ENCODE assay signal across 41 cellular contexts in the genomic region with DNA sequence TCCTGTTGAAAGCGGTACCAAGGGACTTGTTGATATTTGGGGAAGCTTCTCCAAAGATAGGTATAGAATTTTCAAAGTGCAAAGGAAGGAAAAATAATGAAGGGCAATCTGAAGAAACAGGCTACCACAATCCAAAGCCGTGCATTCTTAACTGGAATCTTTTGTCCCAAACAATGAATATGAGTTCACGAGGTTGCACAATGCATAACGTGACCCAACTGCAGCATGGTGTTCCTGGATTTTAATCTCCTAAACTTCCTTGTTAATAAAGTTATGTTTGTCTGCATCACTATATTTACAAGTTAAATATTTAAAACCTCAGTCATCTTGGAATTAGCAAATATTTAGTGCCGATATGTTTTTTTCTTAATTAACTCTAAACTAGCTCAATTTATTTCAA.
"Had no signal": no experiment of that assay in that cellular context is flagged by ENCODE, and none has a peak within 500 bp of the region (broad histone marks: within the 10 kb centered on the region; RNA-seq: fewer than 3 reads in every experiment).

No MANE protein-coding gene starts in this region.

- H3K27ac Mint-ChIP-seq: activated CD4-positive, alpha-beta memory T cell treated with anti-CD3 and anti-CD28 coated beads, Interleukin-2, amount 10 ng/mL, durations not matched to agents 7 days and 5 days; activated CD4-positive, alpha-beta T cell treated with anti-CD3 and anti-CD28 coated beads for 36 hours; activated CD4-positive, alpha-beta T cell treated with anti-CD3 and anti-CD28 coated beads, Interleukin-2, amount 10 ng/mL, durations not matched to agents 7 days and 5 days; activated CD8-positive, alpha-beta memory T cell treated with anti-CD3 and anti-CD28 coated beads, Interleukin-2, amount 10 ng/mL, durations not matched to agents 7 days and 5 days; activated CD8-positive, alpha-beta T cell treated with anti-CD3 and anti-CD28 coated beads, Interleukin-2, amount 10 ng/mL, durations not matched to agents 7 days and 5 days; activated naive CD4-positive, alpha-beta T cell treated with anti-CD3 and anti-CD28 coated beads for 36 hours; activated naive CD4-positive, alpha-beta T cell treated with anti-CD3 and anti-CD28 coated beads, Interleukin-2, amount 50 U/mL, for 72 hours; activated naive CD8-positive, alpha-beta T cell treated with anti-CD3 and anti-CD28 coated beads for 36 hours; activated T-cell treated with anti-CD3 and anti-CD28 coated beads, Interleukin-2, amount 50 U/mL, for 72 hours; activated T-helper 1 cell treated with anti-CD3 and anti-CD28 coated beads, Interleukin-12 subunit alpha, Interleukin-12 subunit beta, Interleukin-2, Interleukin-4 antibody, amounts not matched to agents 30 ng/mL and 10 ng/mL and 1 ng/mL, durations not matched to agents 14 hours and 24 hours and 36 hours; activated T-helper 17 cell treated with anti-CD3 and anti-CD28 coated beads, Interleukin-2, amount 50 U/mL, for 72 hours; brain; T-helper 1 cell treated with Interleukin-12 subunit alpha and Interleukin-12 subunit beta and Interleukin-4 antibody, amounts not matched to agents 30 μg/mL and 1 μg/mL, for 36 hours; T-helper 2 cell treated with Interferon-gamma antibody and Interleukin-4, amounts not matched to agents 5 μg/mL and 100 μg/mL, for 36 hours had no signal

- H3K4me3 ChIP-seq: adrenal gland, cardiac muscle cell had no signal

- H3K36me3 ChIP-seq: adrenal gland, cardiac muscle cell, WERI-Rb-1 had no signal

- H3K36me3 Mint-ChIP-seq: activated CD8-positive, alpha-beta memory T cell treated with anti-CD3 and anti-CD28 coated beads, Interleukin-2, amount 10 ng/mL, durations not matched to agents 7 days and 5 days; activated naive CD4-positive, alpha-beta T cell treated with anti-CD3 and anti-CD28 coated beads, Interleukin-2, amount 50 U/mL, for 72 hours; activated naive CD8-positive, alpha-beta T cell treated with anti-CD3 and anti-CD28 coated beads for 36 hours; brain had no signal

- H3K4me1 Mint-ChIP-seq: activated CD4-positive, alpha-beta memory T cell treated with anti-CD3 and anti-CD28 coated beads, Interleukin-2, amount 10 ng/mL, durations not matched to agents 7 days and 5 days; activated CD4-positive, alpha-beta T cell treated with anti-CD3 and anti-CD28 coated beads for 36 hours; activated CD4-positive, alpha-beta T cell treated with anti-CD3 and anti-CD28 coated beads, Interleukin-2, amount 10 ng/mL, durations not matched to agents 7 days and 5 days; activated CD8-positive, alpha-beta memory T cell treated with anti-CD3 and anti-CD28 coated beads, Interleukin-2, amount 10 ng/mL, durations not matched to agents 7 days and 5 days; activated naive CD8-positive, alpha-beta T cell treated with anti-CD3 and anti-CD28 coated beads for 36 hours; activated T-helper 17 cell treated with anti-CD3 and anti-CD28 coated beads, Interleukin-2, amount 50 U/mL, for 72 hours; central memory CD8-positive, alpha-beta T cell; WTC11 had no signal

- H3K9me3 ChIP-seq: adrenal gland had no signal

- ATAC-seq: activated CD4-positive, alpha-beta T cell treated with anti-CD3 and anti-CD28 coated beads for 36 hours; activated CD4-positive, CD25-positive, alpha-beta regulatory T cell treated with anti-CD3 and anti-CD28 coated beads, Interleukin-2, amount 50 U/mL, for 24 hours; activated CD8-positive, alpha-beta memory T cell treated with anti-CD3 and anti-CD28 coated beads, Interleukin-2, amount 10 ng/mL, durations not matched to agents 7 days and 5 days; activated CD8-positive, alpha-beta T cell treated with anti-CD3 and anti-CD28 coated beads, Interleukin-2, amount 10 ng/mL, durations not matched to agents 7 days and 5 days; activated naive CD4-positive, alpha-beta T cell treated with anti-CD3 and anti-CD28 coated beads, Interleukin-2, amount 50 U/mL, for 72 hours; activated T-cell treated with anti-CD3 and anti-CD28 coated beads, Interleukin-2, amount 50 U/mL, for 4 hours; activated T-cell treated with anti-CD3 and anti-CD28 coated beads, Interleukin-2, amount 50 U/mL, for 72 hours; activated T-helper 17 cell treated with anti-CD3 and anti-CD28 coated beads, Interleukin-2, amount 50 U/mL, for 72 hours; WTC11 had no signal

- DNase-seq: activated CD4-positive, alpha-beta memory T cell treated with anti-CD3 and anti-CD28 coated beads, Interleukin-2, amount 10 ng/mL, durations not matched to agents 7 days and 5 days; activated CD4-positive, alpha-beta T cell treated with anti-CD3 and anti-CD28 coated beads for 1 hour; activated CD4-positive, alpha-beta T cell treated with anti-CD3 and anti-CD28 coated beads for 36 hours; activated CD4-positive, alpha-beta T cell treated with anti-CD3 and anti-CD28 coated beads for 48 hours; activated CD4-positive, alpha-beta T cell treated with anti-CD3 and anti-CD28 coated beads, Interleukin-2, amount 10 ng/mL, durations not matched to agents 7 days and 5 days; activated CD4-positive, alpha-beta T cell treated with anti-CD3 and anti-CD28 coated beads, Interleukin-2, amount 50 U/mL, for 48 hours; activated CD4-positive, CD25-positive, alpha-beta regulatory T cell; activated CD8-positive, alpha-beta memory T cell treated with anti-CD3 and anti-CD28 coated beads for 24 hours; activated CD8-positive, alpha-beta memory T cell treated with anti-CD3 and anti-CD28 coated beads, Interleukin-2, amount 10 ng/mL, durations not matched to agents 7 days and 5 days; activated CD8-positive, alpha-beta T cell treated with anti-CD3 and anti-CD28 coated beads, Interleukin-2, amount 10 ng/mL, durations not matched to agents 7 days and 5 days; activated effector memory CD4-positive, alpha-beta T cell treated with anti-CD3 and anti-CD28 coated beads, Interleukin-2, amount 50 U/mL, for 16 hours; activated gamma-delta T cell treated with Interleukin-2 at 50 U/mL for 16 hours; activated naive CD4-positive, alpha-beta T cell; activated naive CD4-positive, alpha-beta T cell treated with anti-CD3 and anti-CD28 coated beads for 36 hours; activated naive CD4-positive, alpha-beta T cell treated with anti-CD3 and anti-CD28 coated beads, Interleukin-2, amount 50 U/mL, for 16 hours; activated naive CD8-positive, alpha-beta T cell treated with anti-CD3 and anti-CD28 coated beads for 36 hours; activated T-cell treated with anti-CD3 and anti-CD28 coated beads for 4 hours; activated T-cell treated with anti-CD3 and anti-CD28 coated beads, Interleukin-2, amount 50 U/mL, for 1 hour; activated T-cell treated with anti-CD3 and anti-CD28 coated beads, Interleukin-2, amount 50 U/mL, for 4 hours; activated T-cell treated with anti-CD3 and anti-CD28 coated beads, Interleukin-2, amount 50 U/mL, for 72 hours; adrenal gland; amniotic stem cell; aorta; caudate nucleus; SW 1271; T-helper 1 cell; T-helper 2 cell; T-helper 9 cell; WERI-Rb-1 had no signal

- H3K4me3 Mint-ChIP-seq: activated CD4-positive, alpha-beta memory T cell treated with anti-CD3 and anti-CD28 coated beads, Interleukin-2, amount 10 ng/mL, durations not matched to agents 7 days and 5 days; activated CD4-positive, alpha-beta T cell treated with anti-CD3 and anti-CD28 coated beads for 36 hours; activated CD4-positive, alpha-beta T cell treated with anti-CD3 and anti-CD28 coated beads, Interleukin-2, amount 10 ng/mL, durations not matched to agents 7 days and 5 days; activated CD8-positive, alpha-beta memory T cell treated with anti-CD3 and anti-CD28 coated beads, Interleukin-2, amount 10 ng/mL, durations not matched to agents 7 days and 5 days; activated CD8-positive, alpha-beta T cell treated with anti-CD3 and anti-CD28 coated beads, Interleukin-2, amount 10 ng/mL, durations not matched to agents 7 days and 5 days; activated naive CD4-positive, alpha-beta T cell treated with anti-CD3 and anti-CD28 coated beads for 36 hours; activated naive CD8-positive, alpha-beta T cell treated with anti-CD3 and anti-CD28 coated beads for 36 hours; activated T-cell treated with anti-CD3 and anti-CD28 coated beads, Interleukin-2, amount 50 U/mL, for 4 hours; activated T-cell treated with anti-CD3 and anti-CD28 coated beads, Interleukin-2, amount 50 U/mL, for 72 hours; activated T-helper 1 cell treated with anti-CD3 and anti-CD28 coated beads, Interleukin-12 subunit alpha, Interleukin-12 subunit beta, Interleukin-2, Interleukin-4 antibody, amounts not matched to agents 30 ng/mL and 10 ng/mL and 1 ng/mL, durations not matched to agents 14 hours and 24 hours and 36 hours; activated T-helper 17 cell treated with anti-CD3 and anti-CD28 coated beads, Interleukin-2, amount 50 U/mL, for 72 hours; brain; central memory CD8-positive, alpha-beta T cell; T-helper 1 cell treated with Interleukin-12 subunit alpha and Interleukin-12 subunit beta and Interleukin-4 antibody, amounts not matched to agents 30 μg/mL and 1 μg/mL, for 36 hours; T-helper 2 cell treated with Interferon-gamma antibody and Interleukin-4, amounts not matched to agents 5 μg/mL and 100 μg/mL, for 36 hours; WTC11 had no signal

- FAIRE-seq: astrocyte, bronchial epithelial cell had no signal

- H3K27me3 ChIP-seq: adrenal gland, cardiac muscle cell had no signal

- H3K27ac ChIP-seq: adrenal gland, cardiac muscle cell, WERI-Rb-1 had no signal

- H3K9me3 Mint-ChIP-seq: activated CD4-positive, alpha-beta memory T cell treated with anti-CD3 and anti-CD28 coated beads, Interleukin-2, amount 10 ng/mL, durations not matched to agents 7 days and 5 days; activated CD4-positive, alpha-beta T cell treated with anti-CD3 and anti-CD28 coated beads, Interleukin-2, amount 10 ng/mL, durations not matched to agents 7 days and 5 days; activated naive CD8-positive, alpha-beta T cell treated with anti-CD3 and anti-CD28 coated beads for 36 hours; activated T-helper 1 cell treated with anti-CD3 and anti-CD28 coated beads, Interleukin-12 subunit alpha, Interleukin-12 subunit beta, Interleukin-2, Interleukin-4 antibody, amounts not matched to agents 30 ng/mL and 10 ng/mL and 1 ng/mL, durations not matched to agents 14 hours and 24 hours and 36 hours; activated T-helper 17 cell treated with anti-CD3 and anti-CD28 coated beads, Interleukin-2, amount 50 U/mL, for 72 hours; central memory CD8-positive, alpha-beta T cell; T-helper 1 cell treated with Interleukin-12 subunit alpha and Interleukin-12 subunit beta and Interleukin-4 antibody, amounts not matched to agents 30 μg/mL and 1 μg/mL, for 36 hours; T-helper 2 cell treated with Interferon-gamma antibody and Interleukin-4, amounts not matched to agents 5 μg/mL and 100 μg/mL, for 36 hours had no signal

- H3K27me3 Mint-ChIP-seq: activated CD4-positive, alpha-beta memory T cell treated with anti-CD3 and anti-CD28 coated beads, Interleukin-2, amount 10 ng/mL, durations not matched to agents 7 days and 5 days; activated CD4-positive, alpha-beta T cell treated with anti-CD3 and anti-CD28 coated beads, Interleukin-2, amount 10 ng/mL, durations not matched to agents 7 days and 5 days; activated CD8-positive, alpha-beta memory T cell treated with anti-CD3 and anti-CD28 coated beads, Interleukin-2, amount 10 ng/mL, durations not matched to agents 7 days and 5 days had no signal
